ENCODE assay signal across 1 cellular context in genomic region chr1:203663820-203664219, GRCh38.
TF ChIP-seq lines count a peak whose summit lies in the region.

No MANE protein-coding gene starts in this region.

TF ChIP-seq in IMR-90, 13 proteins besides CTCF, POLR2A, EP300 and RAD21:
- TF ChIP-seq MAFK (IDR thresholded peaks at IDR 0.05; ENCODE audit: low read depth, low read length) = no peak
- TF ChIP-seq NFE2L2 (IDR thresholded peaks at IDR 0.05; ENCODE audit: low read depth, low read length) = no peak
- TF ChIP-seq RCOR1 (IDR thresholded peaks at IDR 0.05; ENCODE audit: insufficient replicate concordance, low read length) = no peak
- no peak for TF ChIP-seq BHLHE40 (IDR thresholded peaks at IDR 0.05; ENCODE audit: low read depth, low read length)
- no peak for TF ChIP-seq CHD1 (IDR thresholded peaks at IDR 0.05; ENCODE audit: low read depth, low read length)
- TF ChIP-seq, protein P1, sequence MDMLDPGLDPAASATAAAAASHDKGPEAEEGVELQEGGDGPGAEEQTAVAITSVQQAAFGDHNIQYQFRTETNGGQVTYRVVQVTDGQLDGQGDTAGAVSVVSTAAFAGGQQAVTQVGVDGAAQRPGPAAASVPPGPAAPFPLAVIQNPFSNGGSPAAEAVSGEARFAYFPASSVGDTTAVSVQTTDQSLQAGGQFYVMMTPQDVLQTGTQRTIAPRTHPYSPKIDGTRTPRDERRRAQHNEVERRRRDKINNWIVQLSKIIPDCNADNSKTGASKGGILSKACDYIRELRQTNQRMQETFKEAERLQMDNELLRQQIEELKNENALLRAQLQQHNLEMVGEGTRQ (IDR thresholded peaks at IDR 0.05; ENCODE audit: low read depth, low read length) = no peak
- no peak for TF ChIP-seq MXI1 (IDR thresholded peaks at IDR 0.05; ENCODE audit: borderline replicate concordance, low read depth, low read length)
- no peak for TF ChIP-seq RFX5 (IDR thresholded peaks at IDR 0.05; ENCODE audit: low read depth, low read length)
- TF ChIP-seq CEBPB (IDR thresholded peaks at IDR 0.05; ENCODE audit: low read depth, low read length) = no peak
- TF ChIP-seq, protein P2, sequence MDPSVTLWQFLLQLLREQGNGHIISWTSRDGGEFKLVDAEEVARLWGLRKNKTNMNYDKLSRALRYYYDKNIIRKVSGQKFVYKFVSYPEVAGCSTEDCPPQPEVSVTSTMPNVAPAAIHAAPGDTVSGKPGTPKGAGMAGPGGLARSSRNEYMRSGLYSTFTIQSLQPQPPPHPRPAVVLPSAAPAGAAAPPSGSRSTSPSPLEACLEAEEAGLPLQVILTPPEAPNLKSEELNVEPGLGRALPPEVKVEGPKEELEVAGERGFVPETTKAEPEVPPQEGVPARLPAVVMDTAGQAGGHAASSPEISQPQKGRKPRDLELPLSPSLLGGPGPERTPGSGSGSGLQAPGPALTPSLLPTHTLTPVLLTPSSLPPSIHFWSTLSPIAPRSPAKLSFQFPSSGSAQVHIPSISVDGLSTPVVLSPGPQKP (IDR thresholded peaks at IDR 0.05; ENCODE audit: borderline replicate concordance, low read depth, low read length) = no peak
